In the genomic region with DNA sequence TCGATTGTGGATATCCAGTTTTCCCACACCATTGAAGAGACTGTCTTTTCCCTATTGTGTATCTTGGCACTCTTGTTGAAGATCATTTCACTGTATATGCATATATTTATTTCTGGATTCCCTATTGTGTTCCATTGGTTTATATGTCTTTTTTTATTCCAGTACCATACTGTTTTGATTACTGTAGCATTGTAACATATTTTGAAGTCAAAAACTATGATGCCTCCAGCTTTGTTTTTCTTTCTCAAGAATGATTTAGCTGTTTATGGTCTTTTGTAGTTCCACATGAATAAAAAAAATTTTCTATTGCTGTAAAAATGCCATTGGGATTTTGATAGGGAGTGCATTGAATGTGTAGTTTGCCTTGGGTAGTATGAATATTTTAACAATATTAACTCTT, we compare ENCODE assay signal across 25 cellular contexts.
"Had no signal": no experiment of that assay in that cellular context is flagged by ENCODE, and none has a peak within 500 bp of the region (broad histone marks: within the 10 kb centered on the region; RNA-seq: fewer than 3 reads in every experiment).

No MANE protein-coding gene starts in this region.

- FAIRE-seq: HTR-8/SVneo had no signal

- H3K27ac ChIP-seq: HL-60, PC-9, Peyer's patch, SJCRH30 had no signal

- H3K27ac Mint-ChIP-seq: IgD-negative memory B cell had no signal

- DNase-seq: Karpas-422, KBM-7, MG63, NCI-H1092 treated with DMSO at 0.1 percent for 48 hours, NCI-H1436, NCI-H187, NCI-H2029, NCI-H2081 treated with DMSO at 0.1 percent for 48 hours, NCI-H2171, NCI-H226, NCI-H446, NCI-H510A, NCI-H524 treated with DMSO at 0.1 percent for 48 hours, NCI-H69, NCI-H774, OCI-M1, PC-9, Peyer's patch, SHP77 treated with DMSO at 0.1 percent for 48 hours, SJCRH30 had no signal

- H3K27me3 Mint-ChIP-seq: IgD-negative memory B cell had no signal

- H3K4me1 ChIP-seq: Peyer's patch had no signal

- H3K4me2 ChIP-seq: PC-9 had no signal

- H3K4me3 ChIP-seq: MG63, PC-9, Peyer's patch, SJCRH30 had no signal

- H3K36me3 ChIP-seq: MG63, Peyer's patch, SJCRH30 had no signal

- H3K4me3 Mint-ChIP-seq: IgD-negative memory B cell had no signal

- H3K27me3 ChIP-seq: MG63, Peyer's patch, SJCRH30 had no signal

- ATAC-seq: Right ventricle myocardium inferior, SK-N-SH treated with all-trans-retinoic acid at 6 μM for 48 hours had no signal

- H2AFZ ChIP-seq: PC-9 had no signal
